25 cellular contexts compared by ENCODE assay signal in genomic region chr2:235133837-235134236, GRCh38.
"Had no signal": no experiment of that assay in that cellular context is flagged by ENCODE, and none has a peak within 500 bp of the region (broad histone marks: within the 10 kb centered on the region; RNA-seq: fewer than 3 reads in every experiment).

No MANE protein-coding gene starts in this region.

- DNase-seq: colonic mucosa; cortex of kidney; dorsolateral prefrontal cortex; effector CD4-positive, alpha-beta T cell; effector memory CD4-positive, alpha-beta T cell; erythroblast; esophagus squamous epithelium; foreskin fibroblast; foreskin melanocyte; gastrocnemius medialis; glutamatergic neuron; heart right ventricle; hippocampal formation; left cardiac atrium; left lung; left ventricle myocardium superior; lower lobe of right lung; mesenchymal stem cell; mucosa of descending colon; naive B cell; naive thymus-derived CD8-positive, alpha-beta T cell had no signal

- H3K4me1 ChIP-seq: colonic mucosa, esophagus squamous epithelium, gastrocnemius medialis, left lung, lower lobe of right lung had no signal

- H3K36me3 Mint-ChIP-seq: mesothelial cell of epicardium; naive thymus-derived CD8-positive, alpha-beta T cell had no signal

- H3K4me1 Mint-ChIP-seq: naive thymus-derived CD8-positive, alpha-beta T cell had no signal

- ATAC-seq: esophagus mucosa; gastrocnemius medialis; heart right ventricle; left cardiac atrium; left lung; left ventricle myocardium superior; mucosa of descending colon; naive thymus-derived CD8-positive, alpha-beta T cell had no signal

- H3K4me3 Mint-ChIP-seq: dendritic cell treated with granulocyte-macrophage colony-stimulating factor and Interleukin-4, amounts not matched to agents 40 ng/mL and 50 ng/mL, for 4 days; mesothelial cell of epicardium; naive B cell; naive thymus-derived CD8-positive, alpha-beta T cell had no signal

- H3K4me3 ChIP-seq: colonic mucosa, dorsolateral prefrontal cortex, esophagus squamous epithelium, gastrocnemius medialis, heart right ventricle, left lung, lower lobe of right lung, mucosa of descending colon had no signal

- H3K36me3 ChIP-seq: colonic mucosa, esophagus squamous epithelium, gastrocnemius medialis, heart right ventricle, left lung, lower lobe of right lung had no signal

- H3K9me3 ChIP-seq: colonic mucosa, esophagus squamous epithelium, gastrocnemius medialis, heart right ventricle, left lung, lower lobe of right lung, mucosa of descending colon had no signal

- H3K27ac ChIP-seq: colonic mucosa, dorsolateral prefrontal cortex, epithelial cell of prostate, esophagus squamous epithelium, gastrocnemius medialis, heart right ventricle, left lung, lower lobe of right lung had no signal

- H3K9me3 Mint-ChIP-seq: dendritic cell treated with granulocyte-macrophage colony-stimulating factor and Interleukin-4, amounts not matched to agents 40 ng/mL and 50 ng/mL, for 4 days; mesothelial cell of epicardium; naive thymus-derived CD8-positive, alpha-beta T cell had no signal

- H3K27ac Mint-ChIP-seq: dendritic cell treated with granulocyte-macrophage colony-stimulating factor and Interleukin-4, amounts not matched to agents 40 ng/mL and 50 ng/mL, for 4 days; mesothelial cell of epicardium; naive thymus-derived CD8-positive, alpha-beta T cell had no signal
